ENCODE assay signal across 8 cellular contexts in genomic region chr11:61627831-61628753, GRCh38. TPM values are rescaled to one million over a fixed set of nuclear protein-coding genes. Genes with fewer than 3 reads are reported as not detected.
A peak's percentile ranks its signal among the peaks of the same experiment; 100 is the strongest.
DNase-seq lines count a peak whose midpoint lies in the region; ATAC-seq and TF ChIP-seq lines count a peak whose summit lies in the region.

No MANE protein-coding gene starts in this region.

- peaks cover 36 to 37% of the 10 kb centered on the region in 2 donors for H3K27me3 Mint-ChIP-seq in stimulated activated naive B cell treated with anti-CD40 and anti-IgM and Interleukin-4, amounts not matched to agents 10 μg/mL and 1 μg/mL and 100 μg/mL, for 72 hours

- H3K36me3 Mint-ChIP-seq in stimulated activated naive B cell treated with anti-CD40 and anti-IgM and Interleukin-4, amounts not matched to agents 10 μg/mL and 1 μg/mL and 100 μg/mL, for 72 hours = no peaks in the 10 kb centered on the region

- TF ChIP-seq CTCF in LNCAP (IDR thresholded peaks at IDR 0.05) = peak; percentile 84

- no peaks in the 10 kb centered on the region; the same call in 1 of the 2 replicates for H3K27me3 ChIP-seq in SJCRH30

- peak; percentile 55 to 65 for ATAC-seq in stimulated activated naive B cell treated with anti-CD40 and anti-IgM and Interleukin-4, amounts not matched to agents 10 μg/mL and 1 μg/mL and 100 μg/mL, for 72 hours (replicated peaks)
- ATAC-seq in GM18520 (IDR thresholded peaks at IDR 0.05; ENCODE audit: unreplicated experiment) (no peak), GM18511 (IDR thresholded peaks at IDR 0.05; ENCODE audit: unreplicated experiment) (no peak)

- no peaks in the 10 kb centered on the region for H3K36me3 ChIP-seq in SJCRH30

- H3K9me3 Mint-ChIP-seq in stimulated activated naive B cell treated with anti-CD40 and anti-IgM and Interleukin-4, amounts not matched to agents 10 μg/mL and 1 μg/mL and 100 μg/mL, for 72 hours = no peaks in the 10 kb centered on the region

- H3K27ac ChIP-seq in SJCRH30 = no peak overlapping the region

- no peaks in the 10 kb centered on the region for H3K9me3 ChIP-seq in SJCRH30 (replicated peaks)

- peak; percentile 63 for DNase-seq in Daoy (ENCODE audit: low read depth)
- peak; percentile 54 to 78 for DNase-seq in SJCRH30
- DNase-seq in cerebellar cortex (ENCODE audit: low spot score) = peak; percentile 75
- DNase-seq in left kidney (ENCODE audit: low read depth, low spot score) = peak; percentile 82
- DNase-seq in stimulated activated naive B cell treated with anti-CD40 and anti-IgM and Interleukin-4, amounts not matched to agents 10 μg/mL and 1 μg/mL and 100 μg/mL, for 72 hours = no peak

- peaks cover 2 to 9% of the 10 kb centered on the region in 2 donors for H3K4me1 Mint-ChIP-seq in stimulated activated naive B cell treated with anti-CD40 and anti-IgM and Interleukin-4, amounts not matched to agents 10 μg/mL and 1 μg/mL and 100 μg/mL, for 72 hours

- H3K27ac Mint-ChIP-seq in stimulated activated naive B cell treated with anti-CD40 and anti-IgM and Interleukin-4, amounts not matched to agents 10 μg/mL and 1 μg/mL and 100 μg/mL, for 72 hours = no peak overlapping the region

- no peak overlapping the region for H3K4me3 Mint-ChIP-seq in stimulated activated naive B cell treated with anti-CD40 and anti-IgM and Interleukin-4, amounts not matched to agents 10 μg/mL and 1 μg/mL and 100 μg/mL, for 72 hours

- no peaks in the 10 kb centered on the region for H3K4me1 ChIP-seq in SJCRH30

- H3K4me3 ChIP-seq in SJCRH30 = no peak overlapping the region

RNA-seq across cellular contexts. Expression of gene SYT7, which starts 47.2 kb away (rescaled TPM):
- total RNA-seq in Daoy (2014; rRNA removed; shearing (Covaris generic)) = 0.34 and 0.77 TPM in 2 replicates
- 1.1 and 1.3 TPM in 2 replicates for total RNA-seq in SJCRH30 (2014; rRNA removed; shearing (Covaris generic))

RNA-seq across cellular contexts. Expression of gene DAGLA, which starts 52.1 kb away (rescaled TPM):
- total RNA-seq in Daoy (2014; rRNA removed; shearing (Covaris generic)) = 0.65 and 0.91 TPM in 2 replicates
- total RNA-seq in SJCRH30 (2014; rRNA removed; shearing (Covaris generic)) = 2.1 and 2.5 TPM in 2 replicates

Comparison
In these comparisons a context has a peak if more than half of its experiments do, and no peak if none do; other contexts are left out.
1. ATAC-seq: peak in stimulated activated naive B cell treated with anti-CD40 and anti-IgM and Interleukin-4, amounts not matched to agents 10 μg/mL and 1 μg/mL and 100 μg/mL, for 72 hours (2 of 2); none in GM18520 (single experiment) and GM18511 (single experiment).